In the genomic region with DNA sequence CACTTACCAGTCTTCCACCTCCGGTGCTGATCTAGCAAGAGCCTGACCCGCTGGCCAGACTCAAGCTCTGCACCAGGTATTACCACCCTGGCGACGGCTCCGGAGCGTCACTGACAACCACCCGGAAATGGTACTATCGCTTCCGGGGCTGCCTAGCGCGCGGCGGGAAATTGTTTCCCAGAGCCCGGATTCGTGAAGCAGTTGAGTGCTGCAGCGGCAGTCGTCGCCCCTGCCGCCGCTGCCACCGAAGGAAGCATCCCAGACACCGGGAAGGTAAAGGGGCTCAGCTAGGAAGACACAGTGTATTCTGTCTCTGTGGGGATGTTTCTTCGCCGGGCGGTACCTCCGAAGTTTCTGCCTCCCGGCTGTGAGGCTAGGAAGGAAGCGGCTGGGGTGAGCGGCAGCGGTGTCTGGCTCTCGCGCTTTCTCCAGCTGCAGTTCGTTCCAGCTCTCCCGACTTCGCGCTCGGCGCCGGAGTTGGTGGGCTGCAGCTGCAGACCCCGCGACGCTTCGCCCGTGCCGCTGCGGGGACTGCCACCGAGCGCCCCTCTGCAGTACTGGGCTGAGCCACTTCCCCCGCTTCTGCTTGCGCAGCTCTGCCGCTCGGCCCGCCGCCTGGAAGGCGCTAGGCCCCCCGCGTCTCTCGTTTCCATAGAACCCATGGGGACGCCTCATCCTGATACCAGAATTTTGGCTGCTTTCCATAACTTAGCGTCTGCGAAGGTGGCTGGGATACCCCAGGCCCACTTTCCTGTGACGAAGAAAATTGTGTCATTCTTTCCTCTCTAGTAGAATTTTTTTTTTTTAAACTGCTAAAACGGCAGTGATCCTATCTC, we compare ENCODE assay signal across 1 cellular context.
TF ChIP-seq lines count a peak whose summit lies in the region.

A gene with protein sequence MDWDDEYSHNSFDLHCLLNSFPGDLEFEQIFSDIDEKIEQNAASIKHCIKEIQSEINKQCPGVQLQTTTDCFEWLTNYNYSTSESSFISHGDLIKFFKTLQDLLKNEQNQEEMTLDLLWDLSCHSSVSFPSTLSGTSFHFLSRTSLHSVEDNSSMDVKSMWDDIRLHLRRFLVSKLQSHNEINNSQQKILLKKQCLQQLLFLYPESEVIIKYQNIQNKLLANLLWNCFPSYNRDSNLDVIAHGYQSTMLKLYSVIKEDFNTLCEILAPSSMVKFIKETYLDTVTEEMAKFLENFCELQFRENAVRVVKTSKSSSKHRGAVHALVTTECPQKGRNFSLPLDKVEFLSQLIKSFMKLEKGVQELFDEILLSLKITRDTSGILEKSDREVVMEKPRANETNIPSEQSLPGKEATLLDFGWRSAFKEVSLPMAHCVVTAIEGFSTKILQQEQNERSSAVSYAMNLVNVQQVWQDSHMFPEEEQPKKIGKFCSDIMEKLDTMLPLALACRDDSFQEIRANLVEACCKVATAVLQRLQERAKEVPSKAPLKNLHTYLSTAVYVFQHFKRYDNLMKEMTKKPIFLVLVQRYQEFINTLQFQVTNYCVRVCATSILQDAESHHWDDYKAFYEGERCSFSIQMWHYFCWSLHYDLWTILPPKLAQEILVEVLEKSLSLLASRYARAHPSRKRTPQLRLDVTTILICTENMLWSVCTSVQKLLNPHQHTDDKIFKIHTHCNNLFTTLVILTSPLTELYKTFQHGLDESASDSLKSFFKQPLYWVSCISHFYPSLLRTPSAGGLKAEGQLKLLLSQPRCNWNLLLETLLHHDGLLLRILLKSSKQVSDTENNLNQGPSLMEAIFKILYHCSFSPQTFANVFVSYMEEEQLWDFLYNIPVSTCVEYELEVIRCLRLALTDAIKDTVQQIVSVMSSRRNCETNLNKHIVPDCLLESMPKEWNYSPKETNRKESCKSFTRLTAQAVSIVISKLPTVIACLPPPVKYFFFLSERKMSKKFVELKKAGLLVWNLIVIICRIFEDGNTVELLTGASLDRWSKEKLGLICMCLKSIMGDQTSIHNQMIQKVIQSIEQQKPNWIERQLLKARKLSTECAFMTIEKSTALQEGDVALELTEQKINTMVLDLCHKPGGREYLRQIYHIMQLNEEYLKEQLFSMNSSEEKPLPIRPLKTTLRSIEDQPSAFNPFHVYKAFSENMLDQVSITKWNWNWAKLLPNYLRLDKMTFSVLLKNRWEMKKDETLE (N-terminal part only) (minus strand): TSS at position 112 of the 836 bp plus-strand sequence. CDS start 81,478 bp downstream, outside the sequence.
A gene (plus strand): TSS at position 177 of the 836 bp plus-strand sequence. CDS start 10,142 bp downstream, outside the sequence.

TF ChIP-seq in HEK293, 187 proteins besides CTCF, POLR2A, EP300 and RAD21 (continued from another document and continues in another):
- TF ChIP-seq, protein P1, sequence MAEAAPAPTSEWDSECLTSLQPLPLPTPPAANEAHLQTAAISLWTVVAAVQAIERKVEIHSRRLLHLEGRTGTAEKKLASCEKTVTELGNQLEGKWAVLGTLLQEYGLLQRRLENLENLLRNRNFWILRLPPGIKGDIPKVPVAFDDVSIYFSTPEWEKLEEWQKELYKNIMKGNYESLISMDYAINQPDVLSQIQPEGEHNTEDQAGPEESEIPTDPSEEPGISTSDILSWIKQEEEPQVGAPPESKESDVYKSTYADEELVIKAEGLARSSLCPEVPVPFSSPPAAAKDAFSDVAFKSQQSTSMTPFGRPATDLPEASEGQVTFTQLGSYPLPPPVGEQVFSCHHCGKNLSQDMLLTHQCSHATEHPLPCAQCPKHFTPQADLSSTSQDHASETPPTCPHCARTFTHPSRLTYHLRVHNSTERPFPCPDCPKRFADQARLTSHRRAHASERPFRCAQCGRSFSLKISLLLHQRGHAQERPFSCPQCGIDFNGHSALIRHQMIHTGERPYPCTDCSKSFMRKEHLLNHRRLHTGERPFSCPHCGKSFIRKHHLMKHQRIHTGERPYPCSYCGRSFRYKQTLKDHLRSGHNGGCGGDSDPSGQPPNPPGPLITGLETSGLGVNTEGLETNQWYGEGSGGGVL (tag by site-specific recombination; IDR thresholded peaks at IDR 0.05): 0 out of 2 replicates have a peak, but pooled peaks have one; percentile 10
- TF ChIP-seq ZNF10 (tag by site-specific recombination; IDR thresholded peaks at IDR 0.05): no peak
- TF ChIP-seq ZNF560 (tag by site-specific recombination; IDR thresholded peaks at IDR 0.05; ENCODE audit: borderline replicate concordance): no peak
- no peak for TF ChIP-seq ZNF133 (tag by site-specific recombination; IDR thresholded peaks at IDR 0.05)
- no peak for TF ChIP-seq ZNF549 (tag by site-specific recombination; IDR thresholded peaks at IDR 0.05)
- 0 out of 2 replicates have a peak, but pooled peaks have one; percentile 11 for TF ChIP-seq ZNF785 (tag by site-specific recombination; IDR thresholded peaks at IDR 0.05)
- no peak for TF ChIP-seq KLF8 (tag by site-specific recombination; IDR thresholded peaks at IDR 0.05)
- no peak for TF ChIP-seq ZNF174 (tag by site-specific recombination; IDR thresholded peaks at IDR 0.05)
- TF ChIP-seq ZNF274 (IDR thresholded peaks at IDR 0.05; ENCODE audit: low read length): no peak
- no peak for TF ChIP-seq ZNF274 (tag by site-specific recombination; IDR thresholded peaks at IDR 0.05; ENCODE audit: borderline replicate concordance)
- TF ChIP-seq ZNF202 (tag by site-specific recombination; IDR thresholded peaks at IDR 0.05; ENCODE audit: borderline replicate concordance): no peak
- TF ChIP-seq ZFP41 (tag by site-specific recombination; IDR thresholded peaks at IDR 0.05; ENCODE audit: borderline replicate concordance): no peak
- TF ChIP-seq GLIS1 (tag by site-specific recombination; IDR thresholded peaks at IDR 0.05): peak; percentile 84
- TF ChIP-seq, protein P2, sequence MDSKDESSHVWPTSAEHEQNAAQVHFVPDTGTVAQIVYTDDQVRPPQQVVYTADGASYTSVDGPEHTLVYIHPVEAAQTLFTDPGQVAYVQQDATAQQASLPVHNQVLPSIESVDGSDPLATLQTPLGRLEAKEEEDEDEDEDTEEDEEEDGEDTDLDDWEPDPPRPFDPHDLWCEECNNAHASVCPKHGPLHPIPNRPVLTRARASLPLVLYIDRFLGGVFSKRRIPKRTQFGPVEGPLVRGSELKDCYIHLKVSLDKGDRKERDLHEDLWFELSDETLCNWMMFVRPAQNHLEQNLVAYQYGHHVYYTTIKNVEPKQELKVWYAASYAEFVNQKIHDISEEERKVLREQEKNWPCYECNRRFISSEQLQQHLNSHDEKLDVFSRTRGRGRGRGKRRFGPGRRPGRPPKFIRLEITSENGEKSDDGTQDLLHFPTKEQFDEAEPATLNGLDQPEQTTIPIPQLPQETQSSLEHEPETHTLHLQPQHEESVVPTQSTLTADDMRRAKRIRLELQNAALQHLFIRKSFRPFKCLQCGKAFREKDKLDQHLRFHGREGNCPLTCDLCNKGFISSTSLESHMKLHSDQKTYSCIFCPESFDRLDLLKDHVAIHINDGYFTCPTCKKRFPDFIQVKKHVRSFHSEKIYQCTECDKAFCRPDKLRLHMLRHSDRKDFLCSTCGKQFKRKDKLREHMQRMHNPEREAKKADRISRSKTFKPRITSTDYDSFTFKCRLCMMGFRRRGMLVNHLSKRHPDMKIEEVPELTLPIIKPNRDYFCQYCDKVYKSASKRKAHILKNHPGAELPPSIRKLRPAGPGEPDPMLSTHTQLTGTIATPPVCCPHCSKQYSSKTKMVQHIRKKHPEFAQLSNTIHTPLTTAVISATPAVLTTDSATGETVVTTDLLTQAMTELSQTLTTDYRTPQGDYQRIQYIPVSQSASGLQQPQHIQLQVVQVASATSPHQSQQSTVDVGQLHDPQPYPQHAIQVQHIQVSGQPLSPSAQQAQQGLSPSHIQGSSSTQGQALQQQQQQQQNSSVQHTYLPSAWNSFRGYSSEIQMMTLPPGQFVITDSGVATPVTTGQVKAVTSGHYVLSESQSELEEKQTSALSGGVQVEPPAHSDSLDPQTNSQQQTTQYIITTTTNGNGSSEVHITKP (tag by site-specific recombination; IDR thresholded peaks at IDR 0.05): peak; percentile 90
- no peak for TF ChIP-seq ZNF132 (tag by site-specific recombination; IDR thresholded peaks at IDR 0.05; ENCODE audit: borderline replicate concordance)
- no peak for TF ChIP-seq ZNF114 (tag by site-specific recombination; IDR thresholded peaks at IDR 0.05)
- TF ChIP-seq GFI1B (tag by site-specific recombination; IDR thresholded peaks at IDR 0.05): 0 out of 2 replicates have a peak, but pooled peaks have one; percentile 11
- TF ChIP-seq ZNF792 (tag by site-specific recombination; IDR thresholded peaks at IDR 0.05): no peak
- no peak for TF ChIP-seq ZNF366 (tag by site-specific recombination; conservative IDR thresholded peaks at IDR 0.05)
- TF ChIP-seq ZNF677 (tag by site-specific recombination; IDR thresholded peaks at IDR 0.05): no peak
- TF ChIP-seq, protein P3, sequence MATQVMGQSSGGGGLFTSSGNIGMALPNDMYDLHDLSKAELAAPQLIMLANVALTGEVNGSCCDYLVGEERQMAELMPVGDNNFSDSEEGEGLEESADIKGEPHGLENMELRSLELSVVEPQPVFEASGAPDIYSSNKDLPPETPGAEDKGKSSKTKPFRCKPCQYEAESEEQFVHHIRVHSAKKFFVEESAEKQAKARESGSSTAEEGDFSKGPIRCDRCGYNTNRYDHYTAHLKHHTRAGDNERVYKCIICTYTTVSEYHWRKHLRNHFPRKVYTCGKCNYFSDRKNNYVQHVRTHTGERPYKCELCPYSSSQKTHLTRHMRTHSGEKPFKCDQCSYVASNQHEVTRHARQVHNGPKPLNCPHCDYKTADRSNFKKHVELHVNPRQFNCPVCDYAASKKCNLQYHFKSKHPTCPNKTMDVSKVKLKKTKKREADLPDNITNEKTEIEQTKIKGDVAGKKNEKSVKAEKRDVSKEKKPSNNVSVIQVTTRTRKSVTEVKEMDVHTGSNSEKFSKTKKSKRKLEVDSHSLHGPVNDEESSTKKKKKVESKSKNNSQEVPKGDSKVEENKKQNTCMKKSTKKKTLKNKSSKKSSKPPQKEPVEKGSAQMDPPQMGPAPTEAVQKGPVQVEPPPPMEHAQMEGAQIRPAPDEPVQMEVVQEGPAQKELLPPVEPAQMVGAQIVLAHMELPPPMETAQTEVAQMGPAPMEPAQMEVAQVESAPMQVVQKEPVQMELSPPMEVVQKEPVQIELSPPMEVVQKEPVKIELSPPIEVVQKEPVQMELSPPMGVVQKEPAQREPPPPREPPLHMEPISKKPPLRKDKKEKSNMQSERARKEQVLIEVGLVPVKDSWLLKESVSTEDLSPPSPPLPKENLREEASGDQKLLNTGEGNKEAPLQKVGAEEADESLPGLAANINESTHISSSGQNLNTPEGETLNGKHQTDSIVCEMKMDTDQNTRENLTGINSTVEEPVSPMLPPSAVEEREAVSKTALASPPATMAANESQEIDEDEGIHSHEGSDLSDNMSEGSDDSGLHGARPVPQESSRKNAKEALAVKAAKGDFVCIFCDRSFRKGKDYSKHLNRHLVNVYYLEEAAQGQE (tag by site-specific recombination; IDR thresholded peaks at IDR 0.05): 0 out of 2 replicates have a peak, but pooled peaks have one; percentile 50
- TF ChIP-seq ZNF311 (tag by site-specific recombination; IDR thresholded peaks at IDR 0.05; ENCODE audit: borderline replicate concordance): no peak
- no peak for TF ChIP-seq MEIS1 (CRISPR knock-in tag; IDR thresholded peaks at IDR 0.05; ENCODE audit: borderline replicate concordance)
- TF ChIP-seq, protein P4, sequence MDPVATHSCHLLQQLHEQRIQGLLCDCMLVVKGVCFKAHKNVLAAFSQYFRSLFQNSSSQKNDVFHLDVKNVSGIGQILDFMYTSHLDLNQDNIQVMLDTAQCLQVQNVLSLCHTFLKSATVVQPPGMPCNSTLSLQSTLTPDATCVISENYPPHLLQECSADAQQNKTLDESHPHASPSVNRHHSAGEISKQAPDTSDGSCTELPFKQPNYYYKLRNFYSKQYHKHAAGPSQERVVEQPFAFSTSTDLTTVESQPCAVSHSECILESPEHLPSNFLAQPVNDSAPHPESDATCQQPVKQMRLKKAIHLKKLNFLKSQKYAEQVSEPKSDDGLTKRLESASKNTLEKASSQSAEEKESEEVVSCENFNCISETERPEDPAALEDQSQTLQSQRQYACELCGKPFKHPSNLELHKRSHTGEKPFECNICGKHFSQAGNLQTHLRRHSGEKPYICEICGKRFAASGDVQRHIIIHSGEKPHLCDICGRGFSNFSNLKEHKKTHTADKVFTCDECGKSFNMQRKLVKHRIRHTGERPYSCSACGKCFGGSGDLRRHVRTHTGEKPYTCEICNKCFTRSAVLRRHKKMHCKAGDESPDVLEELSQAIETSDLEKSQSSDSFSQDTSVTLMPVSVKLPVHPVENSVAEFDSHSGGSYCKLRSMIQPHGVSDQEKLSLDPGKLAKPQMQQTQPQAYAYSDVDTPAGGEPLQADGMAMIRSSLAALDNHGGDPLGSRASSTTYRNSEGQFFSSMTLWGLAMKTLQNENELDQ (tag by site-specific recombination; IDR thresholded peaks at IDR 0.05; ENCODE audit: low read depth): no peak
- no peak for TF ChIP-seq ZNF169 (tag by site-specific recombination; IDR thresholded peaks at IDR 0.05)
- TF ChIP-seq OVOL3 (tag by site-specific recombination; IDR thresholded peaks at IDR 0.05): no peak
- TF ChIP-seq ZFP3 (tag by site-specific recombination; IDR thresholded peaks at IDR 0.05; ENCODE audit: low read depth): no peak
- TF ChIP-seq ZNF121 (tag by site-specific recombination; IDR thresholded peaks at IDR 0.05): no peak
- no peak for TF ChIP-seq HOXC10 (CRISPR knock-in tag; IDR thresholded peaks at IDR 0.05)
- TF ChIP-seq ZNF701 (tag by site-specific recombination; IDR thresholded peaks at IDR 0.05): no peak
- no peak for TF ChIP-seq ZNF112 (tag by site-specific recombination; IDR thresholded peaks at IDR 0.05)
- TF ChIP-seq ZNF626 (tag by site-specific recombination; IDR thresholded peaks at IDR 0.05): no peak
- TF ChIP-seq ZNF16 (tag by site-specific recombination; IDR thresholded peaks at IDR 0.05; ENCODE audit: low read depth): no peak
- TF ChIP-seq ZNF501 (tag by site-specific recombination; IDR thresholded peaks at IDR 0.05): peak; percentile 96
- no peak for TF ChIP-seq ZNF791 (tag by site-specific recombination; IDR thresholded peaks at IDR 0.05)
- TF ChIP-seq ZBTB8A (tag by site-specific recombination; IDR thresholded peaks at IDR 0.05): peak; percentile 59
- no peak for TF ChIP-seq ZNF664 (tag by site-specific recombination; IDR thresholded peaks at IDR 0.05)
- TF ChIP-seq ZBTB17 (tag by site-specific recombination; IDR thresholded peaks at IDR 0.05): peak; percentile 67
- TF ChIP-seq, protein P5, sequence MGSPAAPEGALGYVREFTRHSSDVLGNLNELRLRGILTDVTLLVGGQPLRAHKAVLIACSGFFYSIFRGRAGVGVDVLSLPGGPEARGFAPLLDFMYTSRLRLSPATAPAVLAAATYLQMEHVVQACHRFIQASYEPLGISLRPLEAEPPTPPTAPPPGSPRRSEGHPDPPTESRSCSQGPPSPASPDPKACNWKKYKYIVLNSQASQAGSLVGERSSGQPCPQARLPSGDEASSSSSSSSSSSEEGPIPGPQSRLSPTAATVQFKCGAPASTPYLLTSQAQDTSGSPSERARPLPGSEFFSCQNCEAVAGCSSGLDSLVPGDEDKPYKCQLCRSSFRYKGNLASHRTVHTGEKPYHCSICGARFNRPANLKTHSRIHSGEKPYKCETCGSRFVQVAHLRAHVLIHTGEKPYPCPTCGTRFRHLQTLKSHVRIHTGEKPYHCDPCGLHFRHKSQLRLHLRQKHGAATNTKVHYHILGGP (tag by site-specific recombination; IDR thresholded peaks at IDR 0.05): no peak
- no peak for TF ChIP-seq ZNF473 (tag by site-specific recombination; IDR thresholded peaks at IDR 0.05)
- no peak for TF ChIP-seq ZNF596 (tag by site-specific recombination; IDR thresholded peaks at IDR 0.05)
